2 cellular contexts compared by ENCODE assay signal in the genomic region with DNA sequence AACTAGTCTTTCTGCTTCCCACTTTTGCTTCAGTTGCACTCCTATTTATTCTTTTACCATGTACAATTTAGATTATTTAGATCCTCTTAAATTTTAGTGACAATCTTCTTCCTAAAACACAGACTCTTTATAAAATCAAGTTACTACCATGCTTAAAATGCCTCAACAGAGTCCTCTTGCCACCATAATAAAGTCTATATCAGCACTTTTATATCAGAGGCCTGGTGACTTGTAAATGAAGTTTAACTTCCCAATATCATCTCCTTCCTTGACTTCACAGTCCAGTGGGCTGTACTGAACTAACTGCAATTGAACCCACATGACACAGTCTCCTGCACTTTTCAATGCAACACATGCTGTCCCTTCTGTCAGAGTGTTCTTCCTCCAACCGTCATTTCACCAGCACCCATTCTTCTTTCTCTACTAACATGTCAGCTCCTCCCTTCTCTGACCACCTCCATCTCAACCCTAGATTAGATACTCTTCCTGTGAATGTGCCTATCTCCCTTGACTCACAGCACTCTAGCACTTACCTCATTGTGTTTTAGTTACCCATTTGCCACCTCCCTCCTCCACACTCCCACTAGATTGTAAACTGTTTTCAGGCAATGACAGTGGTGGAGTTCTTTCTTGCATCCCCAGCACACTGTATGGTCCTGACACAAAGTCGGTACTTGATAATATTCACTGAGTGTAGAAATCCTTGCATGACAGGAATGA.
TF ChIP-seq lines count a peak whose summit lies in the region.

No MANE protein-coding gene starts in this region.

TF ChIP-seq in IMR-90, 13 proteins besides CTCF, POLR2A, EP300 and RAD21:
- TF ChIP-seq CEBPB (IDR thresholded peaks at IDR 0.05; ENCODE audit: low read depth, low read length) (no peak), MAFK (IDR thresholded peaks at IDR 0.05; ENCODE audit: low read depth, low read length) (peak; percentile 40; the same call in 1 of the 2 replicates)

TF ChIP-seq in H1, 55 proteins besides CTCF, POLR2A, EP300 and RAD21:
- TF ChIP-seq GTF2F1 (IDR thresholded peaks at IDR 0.05; ENCODE audit: borderline replicate concordance, low read depth, low read length) (no peak), KDM1A (IDR thresholded peaks at IDR 0.05; ENCODE audit: borderline replicate concordance, low read length) (no peak), SIN3A (conservative IDR thresholded peaks at IDR 0.05 in 1 of 2, IDR thresholded peaks at IDR 0.05 in 1 of 2; ENCODE audit: low read depth in 1 of 2, low read length in 2 of 2) (no peak)
